In genomic region chr5:176781638-176782570, GRCh38 we compare ENCODE assay signal across 23 cellular contexts. TPM values are rescaled to one million over a fixed set of nuclear protein-coding genes. Genes with fewer than 3 reads are reported as not detected.
DNase-seq lines count a peak whose midpoint lies in the region; TF ChIP-seq lines count a peak whose summit lies in the region.
"Had no signal": no experiment of that assay in that cellular context is flagged by ENCODE, and none has a peak within 500 bp of the region (broad histone marks: within the 10 kb centered on the region; RNA-seq: fewer than 3 reads in every experiment).

No MANE protein-coding gene starts in this region.

- WGBS in neuronal stem cell (ENCODE audit: extremely low coverage in 2 of 2, insufficient read length in 2 of 2, insufficient replicate concordance in 1 of 2), 2 donors, result no CpG with 5 or more reads among the region's 17 CpGs

- no peak overlapping the region for H3K14ac ChIP-seq in neuronal stem cell (ENCODE audit: low read length)

- H3K4me2 ChIP-seq in neuronal stem cell (ENCODE audit: insufficient read depth, low read length, poor library complexity, severe bottlenecking) (no peak overlapping the region), PC-9 (no peak overlapping the region)
- H3K4me2 ChIP-seq: neural progenitor cell had no signal

- H3K4ac ChIP-seq in neuronal stem cell (ENCODE audit: low read length), result no peak overlapping the region

- peak overlapping the region; percentile 67 for H3K18ac ChIP-seq in neuronal stem cell (ENCODE audit: low read length)

- H2BK12ac ChIP-seq in neuronal stem cell (ENCODE audit: low read length), result no peak overlapping the region

- H4K91ac ChIP-seq in neuronal stem cell (ENCODE audit: low read depth, low read length, poor library complexity), result no peak overlapping the region

- H3K4me3 ChIP-seq in HEK293 (ENCODE audit: low read depth, low read length), result no peak overlapping the region
- H3K4me3 ChIP-seq in neuronal stem cell (ENCODE audit: low read length in 2 of 2), result no peak overlapping the region
- H3K4me3 ChIP-seq in BE2C (ENCODE audit: low read depth, low read length), result no peak overlapping the region
- no peak overlapping the region for H3K4me3 ChIP-seq in PC-9
- H3K4me3 ChIP-seq: breast epithelium, heart right ventricle, neural progenitor cell, skin epidermis, tibial artery had no signal

- peaks cover 8% of the 10 kb centered on the region; the same call in 1 of the 2 replicates for H3F3A ChIP-seq in PC-9 (ENCODE audit: insufficient read depth, low read depth)

- H3K9ac ChIP-seq in neuronal stem cell (ENCODE audit: low read depth, low read length, poor library complexity), result peak overlapping the region; percentile 31
- H3K9ac ChIP-seq: neural progenitor cell had no signal

- H2BK120ac ChIP-seq in neuronal stem cell (ENCODE audit: low read depth, low read length), result no peak overlapping the region

- H3K27me3 ChIP-seq in neuronal stem cell (ENCODE audit: control insufficient read depth in 3 of 3, insufficient read depth in 3 of 3, low read depth in 1 of 3, low read length in 3 of 3) (peaks cover 0 to 83% (median 0%) of the 10 kb centered on the region in 3 experiments), BE2C (no peaks in the 10 kb centered on the region), PC-9 (ENCODE audit: insufficient read depth, low read depth) (no peaks in the 10 kb centered on the region)
- H3K27me3 ChIP-seq: neural progenitor cell had no signal

- H3K4me1 ChIP-seq in HEK293 (ENCODE audit: control insufficient read depth, insufficient read depth, low read length) (no peaks in the 10 kb centered on the region), neuronal stem cell (ENCODE audit: control insufficient read depth in 2 of 2, insufficient read depth in 1 of 2, low read depth in 1 of 2, low read length in 2 of 2) (peaks cover 0 to 7% of the 10 kb centered on the region in 2 donors), BE2C (peaks cover 8% of the 10 kb centered on the region), PC-9 (replicated peaks; ENCODE audit: insufficient read depth) (peaks cover 10% of the 10 kb centered on the region)
- H3K4me1 ChIP-seq: breast epithelium, tibial artery had no signal

- no peak overlapping the region for H2AK5ac ChIP-seq in neuronal stem cell (ENCODE audit: low read depth, low read length)

- DNase-seq in GM10266 (ENCODE audit: extremely low spot score) (peak; percentile 8), dermis blood vessel endothelial cell (peak; percentile 51), neuronal stem cell (ENCODE audit: low spot score) (no peak), OCI-M1 (lab: John Stamatoyannopoulos, UW) (no peak), BE2C (no peak), PC-9 (no peak), occipital lobe (lab: John Stamatoyannopoulos, UW) (no peak)
- DNase-seq: activated B cell treated with CpG ODN at 0.5 μM for 24 hours; activated CD4-positive, alpha-beta memory T cell treated with anti-CD3 and anti-CD28 coated beads for 36 hours; CD8-positive, alpha-beta memory T cell; GDM1; Karpas-422; NCI-H187; NCI-H446 treated with DMSO at 0.1 percent for 48 hours; stimulated activated CD4-positive, alpha-beta T cell treated with anti-CD3 and anti-CD28 coated beads, Interleukin-4, amount 100 ng/mL, for 24 hours; stimulated activated naive CD8-positive, alpha-beta T cell treated with anti-CD3 and anti-CD28 coated beads, Interleukin-15, Interleukin-2, amounts not matched to agents 100 U/mL and 50 U/mL, for 24 hours; T1000 had no signal

- H3K27ac ChIP-seq in HEK293 (ENCODE audit: extremely low read depth, low read depth, low read length) (no peak overlapping the region), neuronal stem cell (replicated peaks; ENCODE audit: low read length) (no peak overlapping the region), PC-9 (no peak overlapping the region)
- H3K27ac ChIP-seq: breast epithelium, neural progenitor cell, tibial artery had no signal

- intact Hi-C loops in PC-9 (cut with micrococcal nuclease; ENCODE audit: unreplicated experiment), result no loop called here

- POLR2A ChIA-PET in HEK293 (lab: Yijun Ruan, JAX), result no interaction called here
- POLR2A ChIA-PET in PC-9 (lab: Charles Lee; ENCODE audit: unreplicated experiment), result no interaction called here

- H3K36me3 ChIP-seq in HEK293 (ENCODE audit: control insufficient read depth in 2 of 2, insufficient read depth in 1 of 2, low read length in 2 of 2) (no peaks in the 10 kb centered on the region), neuronal stem cell (replicated peaks in 1 of 2; ENCODE audit: control insufficient read depth in 2 of 2, insufficient read depth in 2 of 2, low read length in 2 of 2) (no peaks in the 10 kb centered on the region), BE2C (no peaks in the 10 kb centered on the region), PC-9 (ENCODE audit: low read depth) (no peaks in the 10 kb centered on the region)
- H3K36me3 ChIP-seq: breast epithelium, heart right ventricle, neural progenitor cell, tibial artery had no signal

- H3K9me2 ChIP-seq in PC-9 (ENCODE audit: insufficient read depth), result no peaks in the 10 kb centered on the region

- BruUV-seq in PC-9 (replicated peaks; lab: Mats Ljungman, UMichigan), result no TSS peak

- CTCF ChIA-PET in HEK293 (lab: Yijun Ruan, JAX), result interaction anchor here (0.7 kb wide), 2 partner anchors 64 to 330 kb away, joined by 3 to 4 read pairs; no protein-coding TSS in a partner anchor
- CTCF ChIA-PET in PC-9 (lab: Charles Lee), result no interaction called here

- no peaks in the 10 kb centered on the region for H3K79me1 ChIP-seq in neuronal stem cell (ENCODE audit: low read depth, low read length)

- H4K20me1 ChIP-seq in PC-9 (ENCODE audit: insufficient read depth), result no peaks in the 10 kb centered on the region

- H2BK5ac ChIP-seq in neuronal stem cell (ENCODE audit: low read length), result no peak overlapping the region

- no peak overlapping the region for H2BK15ac ChIP-seq in neuronal stem cell (ENCODE audit: low read length)

- H3K9me3 ChIP-seq in HEK293 (ENCODE audit: control insufficient read depth, insufficient read depth, low read depth, low read length) (no peaks in the 10 kb centered on the region), neuronal stem cell (replicated peaks in 1 of 2; ENCODE audit: control insufficient read depth in 2 of 2, insufficient read depth in 1 of 2, low read depth in 1 of 2, low read length in 2 of 2) (no peaks in the 10 kb centered on the region), BE2C (no peaks in the 10 kb centered on the region), PC-9 (ENCODE audit: insufficient read depth, low read depth) (no peaks in the 10 kb centered on the region)
- H3K9me3 ChIP-seq: breast epithelium, heart right ventricle, tibial artery had no signal

- H4K8ac ChIP-seq in neuronal stem cell (ENCODE audit: low read depth, low read length), result no peak overlapping the region

- H2AFZ ChIP-seq in neuronal stem cell (ENCODE audit: low read length) (no peak overlapping the region), PC-9 (no peak overlapping the region)
- H2AFZ ChIP-seq: neural progenitor cell had no signal

- H3K79me2 ChIP-seq in PC-9 (ENCODE audit: low read depth), result no peaks in the 10 kb centered on the region

- H3K23ac ChIP-seq in neuronal stem cell (ENCODE audit: low read depth, low read length, poor library complexity), result no peak overlapping the region

- no peak for TF ChIP-seq CTCF in GM10266 (IDR thresholded peaks at IDR 0.05; ENCODE audit: control insufficient read depth, insufficient read depth, low read depth, missing control alignments)
- no peak for TF ChIP-seq CTCF in HEK293 (tag by site-specific recombination; IDR thresholded peaks at IDR 0.05)
- TF ChIP-seq CTCF in BE2C (IDR thresholded peaks at IDR 0.05; ENCODE audit: low read depth, low read length), result no peak
- no peak for TF ChIP-seq CTCF in PC-9 (conservative IDR thresholded peaks at IDR 0.05)

TF ChIP-seq in HEK293, 187 proteins besides CTCF, POLR2A, EP300 and RAD21:
- TF ChIP-seq SCRT2 (tag by site-specific recombination; IDR thresholded peaks at IDR 0.05) (no peak), ZBTB7A (tag by site-specific recombination; IDR thresholded peaks at IDR 0.05; ENCODE audit: low read depth) (no peak), ZIC2 (tag by site-specific recombination; IDR thresholded peaks at IDR 0.05) (0 out of 2 replicates have a peak, but pooled peaks have one; percentile 16), ZNF76 (tag by site-specific recombination; IDR thresholded peaks at IDR 0.05; ENCODE audit: borderline replicate concordance, low read depth) (no peak), ZNF2 (tag by site-specific recombination; IDR thresholded peaks at IDR 0.05) (no peak), TCF7L2 (IDR thresholded peaks at IDR 0.05; ENCODE audit: borderline replicate concordance, low read depth, low read length) (no peak), ZNF623 (tag by site-specific recombination; IDR thresholded peaks at IDR 0.05) (no peak)
TF ChIP-seq in HEK293: peak in this region for 1.

RNA-seq across cellular contexts. Expression of gene UNC5A, which starts 28.5 kb away (rescaled TPM):
- 0.34 and 1.5 TPM in 2 replicates for total RNA-seq in dermis blood vessel endothelial cell
- polyA plus RNA-seq in neuronal stem cell (2013, experiment 1 of 2), result 1.3 TPM
- polyA plus RNA-seq in neuronal stem cell (2013, experiment 2 of 2), result 1.4 TPM
- 44.8 TPM for polyA plus RNA-seq in BE2C (2012; ENCODE audit: insufficient read depth, insufficient read length, low read depth)
- 3.1 and 3.6 TPM in 2 replicates for total RNA-seq in PC-9 (2021)
- 8.3 TPM for total RNA-seq in occipital lobe
- total RNA-seq: activated B cell treated with CpG ODN at 0.5 μM for 24 hours; activated CD4-positive, alpha-beta memory T cell treated with anti-CD3 and anti-CD28 coated beads for 36 hours; CD8-positive, alpha-beta memory T cell had no signal
- polyA plus RNA-seq: CD8-positive, alpha-beta memory T cell had no signal

Comparison
In these comparisons a context has a peak if more than half of its experiments do, and no peak if none do; other contexts are left out.
1. DNase-seq: peak in GM10266 (single experiment) and dermis blood vessel endothelial cell (single experiment); none in neuronal stem cell (single experiment), OCI-M1 (single experiment), BE2C (single experiment), PC-9 (0 of 2) and occipital lobe (single experiment).